ENCODE assay signal across 25 cellular contexts in the genomic region with DNA sequence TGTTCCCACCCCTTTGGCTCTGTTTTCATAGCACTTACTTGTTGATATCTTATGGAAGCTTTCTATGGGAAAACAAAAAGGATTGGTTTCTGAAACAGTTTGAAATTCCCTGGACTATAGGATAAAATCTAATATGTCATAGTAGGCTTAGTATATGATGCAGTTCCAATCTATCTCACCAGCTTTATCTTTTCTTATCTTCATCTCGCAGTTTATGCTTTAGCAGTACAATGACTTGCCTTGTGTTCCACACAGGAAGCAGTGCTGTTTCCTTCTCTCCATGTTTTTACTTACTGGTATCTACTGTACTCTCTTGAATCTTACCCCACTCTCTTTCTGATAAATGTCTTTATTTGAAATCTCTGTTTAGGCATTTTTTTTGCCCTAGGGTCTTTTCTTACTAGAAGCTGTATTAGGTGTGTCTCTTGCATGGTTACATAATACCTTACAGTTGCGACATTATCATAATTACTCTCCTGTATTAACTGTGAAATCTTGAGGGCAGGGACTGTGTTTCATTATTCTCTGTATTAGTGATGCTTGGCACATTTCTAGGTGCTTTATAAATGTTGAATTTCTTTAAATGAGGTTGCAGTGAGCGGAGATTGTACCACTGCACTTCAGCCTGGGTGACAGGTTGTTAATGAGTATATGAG.
DNase-seq lines count a peak whose midpoint lies in the region; ATAC-seq and TF ChIP-seq lines count a peak whose summit lies in the region.
"Had no signal": no experiment of that assay in that cellular context is flagged by ENCODE, and none has a peak within 500 bp of the region (broad histone marks: within the 10 kb centered on the region; RNA-seq: fewer than 3 reads in every experiment).

No MANE protein-coding gene starts in this region.

- H3K27me3 Mint-ChIP-seq in T-helper 17 cell = no peaks in the 10 kb centered on the region
- H3K27me3 Mint-ChIP-seq: stimulated activated naive B cell treated with anti-CD40 and anti-IgM and Interleukin-4, amounts not matched to agents 10 μg/mL and 1 μg/mL and 100 μg/mL, for 72 hours had no signal

- H3F3A ChIP-seq in SK-N-SH (replicated peaks; ENCODE audit: insufficient read depth) = no peaks in the 10 kb centered on the region

- H3K79me2 ChIP-seq in SK-N-SH (ENCODE audit: insufficient read depth) = no peaks in the 10 kb centered on the region
- H3K79me2 ChIP-seq: parathyroid adenoma had no signal

- H3K4me1 ChIP-seq in SK-N-SH (ENCODE audit: control insufficient read depth in 1 of 2, insufficient read depth in 2 of 2, low read depth in 1 of 2, low read length in 1 of 2) = peaks cover 0 to 4% of the 10 kb centered on the region in 2 experiments; a peak in 2 of 4 replicates
- H3K4me1 ChIP-seq: ascending aorta, parathyroid adenoma had no signal

- WGBS in SK-N-SH (ENCODE audit: low lambda C conversion rate) = 89% methylated on average over 3 of the region's 3 CpGs

- H3K9me2 ChIP-seq in SK-N-SH = no peaks in the 10 kb centered on the region

- no peak overlapping the region for H3K4me3 Mint-ChIP-seq in T-helper 17 cell
- H3K4me3 Mint-ChIP-seq: CD14-positive monocyte; neural crest cell; stimulated activated naive B cell treated with anti-CD40 and anti-IgM and Interleukin-4, amounts not matched to agents 10 μg/mL and 1 μg/mL and 100 μg/mL, for 72 hours had no signal

- no peak overlapping the region for H3K27ac ChIP-seq in SK-N-SH (ENCODE audit: low read depth in 2 of 2, low read length in 1 of 2)
- H3K27ac ChIP-seq: 22Rv1, ascending aorta, KMS-11, parathyroid adenoma had no signal

- H3K4me1 Mint-ChIP-seq in T-helper 17 cell = peaks cover 8% of the 10 kb centered on the region
- H3K4me1 Mint-ChIP-seq: stimulated activated naive B cell treated with anti-CD40 and anti-IgM and Interleukin-4, amounts not matched to agents 10 μg/mL and 1 μg/mL and 100 μg/mL, for 72 hours had no signal

- no peak overlapping the region for H3K9ac ChIP-seq in SK-N-SH
- H3K9ac ChIP-seq: KMS-11, parathyroid adenoma had no signal

- TF ChIP-seq RAD21 in SK-N-SH (IDR thresholded peaks at IDR 0.05; ENCODE audit: low read length) = no peak

- ATAC-seq in SK-N-SH treated with all-trans-retinoic acid at 6 μM for 48 hours = no peak
- no peak for ATAC-seq in T-helper 17 cell
- ATAC-seq in GM21825 (IDR thresholded peaks at IDR 0.05; ENCODE audit: unreplicated experiment) = no peak
- ATAC-seq: activated naive CD4-positive, alpha-beta T cell treated with anti-CD3 and anti-CD28 coated beads, Interleukin-2, amount 50 U/mL, for 72 hours; sciatic nerve; stimulated activated naive B cell treated with anti-CD40 and anti-IgM and Interleukin-4, amounts not matched to agents 10 μg/mL and 1 μg/mL and 100 μg/mL, for 72 hours had no signal

- H3K9me3 ChIP-seq in SK-N-SH (no peaks in the 10 kb centered on the region), T-helper 17 cell (ENCODE audit: control insufficient read depth, low read length, poor library complexity, severe bottlenecking) (no peaks in the 10 kb centered on the region)
- H3K9me3 ChIP-seq: ascending aorta had no signal

- H4K20me1 ChIP-seq in SK-N-SH (ENCODE audit: insufficient read depth) = no peaks in the 10 kb centered on the region

- DNase-seq in SK-N-SH (no peak), T-helper 17 cell (no peak), foreskin melanocyte (peak; percentile 39), NAMALWA (ENCODE audit: low spot score) (no peak), HuH-7.5 (ENCODE audit: low spot score) (no peak), DMS79 (lab: John Stamatoyannopoulos, UW) (no peak)
- DNase-seq: activated T-cell treated with anti-CD3 and anti-CD28 coated beads for 4 hours; caudate nucleus; EL; head of caudate nucleus; kidney glomerular epithelial cell; NCI-H446 treated with DMSO at 0.1 percent for 48 hours; RPMI8226; stimulated activated CD4-positive, alpha-beta T cell treated with anti-CD3 and anti-CD28 coated beads, Interleukin-4, amount 100 ng/mL, for 4 hours; stimulated activated naive B cell treated with anti-CD40 and anti-IgM and Interleukin-4, amounts not matched to agents 10 μg/mL and 1 μg/mL and 100 μg/mL, for 72 hours had no signal

- CTCF ChIA-PET in SK-N-SH (lab: Yijun Ruan, JAX) = no interaction called here

- no peak overlapping the region for H2AFZ ChIP-seq in SK-N-SH (ENCODE audit: low read depth)
- H2AFZ ChIP-seq: parathyroid adenoma had no signal

- POLR2A ChIA-PET in SK-N-SH (lab: Yijun Ruan, JAX) = interaction anchor here (0.6 kb wide), 1 partner anchor 108 kb away, joined by 4 read pairs; no protein-coding TSS in a partner anchor

- peaks cover 3 to 7% of the 10 kb centered on the region in 2 experiments for H3K36me3 ChIP-seq in SK-N-SH (replicated peaks in 1 of 2; ENCODE audit: control insufficient read depth in 1 of 2, insufficient read depth in 2 of 2, low read length in 1 of 2)

- H3K27me3 ChIP-seq in SK-N-SH (ENCODE audit: insufficient read depth) = no peaks in the 10 kb centered on the region
- H3K27me3 ChIP-seq: ascending aorta had no signal

- H3K36me3 Mint-ChIP-seq in T-helper 17 cell (ENCODE audit: low read depth) = peaks cover 3% of the 10 kb centered on the region

- no peak for TF ChIP-seq CTCF in SK-N-SH (IDR thresholded peaks at IDR 0.05)

- no peak overlapping the region for H3K4me2 ChIP-seq in SK-N-SH
- H3K4me2 ChIP-seq: KMS-11 had no signal

- no peak for TF ChIP-seq EP300 in SK-N-SH (IDR thresholded peaks at IDR 0.05; ENCODE audit: borderline replicate concordance in 1 of 2, low read depth in 1 of 2, low read length in 1 of 2)

- no peak overlapping the region for H3K4me3 ChIP-seq in SK-N-SH (ENCODE audit: low read depth in 2 of 2, low read length in 1 of 2)
- H3K4me3 ChIP-seq: ascending aorta had no signal

- H3K27ac Mint-ChIP-seq in T-helper 17 cell = peak overlapping the region; percentile 76
- H3K27ac Mint-ChIP-seq: activated naive CD4-positive, alpha-beta T cell treated with anti-CD3 and anti-CD28 coated beads, Interleukin-2, amount 50 U/mL, for 72 hours; stimulated activated naive B cell treated with anti-CD40 and anti-IgM and Interleukin-4, amounts not matched to agents 10 μg/mL and 1 μg/mL and 100 μg/mL, for 72 hours had no signal

TF ChIP-seq in SK-N-SH treated with all-trans-retinoic acid at 6 μM for 48 hours, 23 proteins besides CTCF, POLR2A, EP300 and RAD21:
- TF ChIP-seq RARB (CRISPR knock-in tag; IDR thresholded peaks at IDR 0.05) = no peak
- TF ChIP-seq ZNF8 (CRISPR knock-in tag; IDR thresholded peaks at IDR 0.05) = no peak
- TF ChIP-seq ISL1 (CRISPR knock-in tag; IDR thresholded peaks at IDR 0.05) = no peak
- peak; percentile 84 for TF ChIP-seq ZFP3 (CRISPR knock-in tag; IDR thresholded peaks at IDR 0.05)
- TF ChIP-seq ZNF565 (CRISPR knock-in tag; conservative IDR thresholded peaks at IDR 0.05; ENCODE audit: low read depth) = no peak
- no peak for TF ChIP-seq PPARA (CRISPR knock-in tag; IDR thresholded peaks at IDR 0.05; ENCODE audit: borderline replicate concordance)
- TF ChIP-seq ESRRG (CRISPR knock-in tag; IDR thresholded peaks at IDR 0.05) = no peak
- TF ChIP-seq, protein P1, sequence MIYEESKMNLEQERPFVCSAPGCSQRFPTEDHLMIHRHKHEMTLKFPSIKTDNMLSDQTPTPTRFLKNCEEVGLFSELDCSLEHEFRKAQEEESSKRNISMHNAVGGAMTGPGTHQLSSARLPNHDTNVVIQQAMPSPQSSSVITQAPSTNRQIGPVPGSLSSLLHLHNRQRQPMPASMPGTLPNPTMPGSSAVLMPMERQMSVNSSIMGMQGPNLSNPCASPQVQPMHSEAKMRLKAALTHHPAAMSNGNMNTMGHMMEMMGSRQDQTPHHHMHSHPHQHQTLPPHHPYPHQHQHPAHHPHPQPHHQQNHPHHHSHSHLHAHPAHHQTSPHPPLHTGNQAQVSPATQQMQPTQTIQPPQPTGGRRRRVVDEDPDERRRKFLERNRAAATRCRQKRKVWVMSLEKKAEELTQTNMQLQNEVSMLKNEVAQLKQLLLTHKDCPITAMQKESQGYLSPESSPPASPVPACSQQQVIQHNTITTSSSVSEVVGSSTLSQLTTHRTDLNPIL (CRISPR knock-in tag; IDR thresholded peaks at IDR 0.05; ENCODE audit: low read depth) = no peak

TF ChIP-seq in SK-N-SH, 30 proteins besides CTCF, POLR2A, EP300 and RAD21:
- TF ChIP-seq, protein P2, sequence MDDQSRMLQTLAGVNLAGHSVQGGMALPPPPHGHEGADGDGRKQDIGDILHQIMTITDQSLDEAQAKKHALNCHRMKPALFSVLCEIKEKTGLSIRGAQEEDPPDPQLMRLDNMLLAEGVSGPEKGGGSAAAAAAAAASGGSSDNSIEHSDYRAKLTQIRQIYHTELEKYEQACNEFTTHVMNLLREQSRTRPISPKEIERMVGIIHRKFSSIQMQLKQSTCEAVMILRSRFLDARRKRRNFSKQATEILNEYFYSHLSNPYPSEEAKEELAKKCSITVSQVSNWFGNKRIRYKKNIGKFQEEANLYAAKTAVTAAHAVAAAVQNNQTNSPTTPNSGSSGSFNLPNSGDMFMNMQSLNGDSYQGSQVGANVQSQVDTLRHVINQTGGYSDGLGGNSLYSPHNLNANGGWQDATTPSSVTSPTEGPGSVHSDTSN (IDR thresholded peaks at IDR 0.05) = no peak
